In genomic region chr9:114141553-114142548, GRCh38 we compare ENCODE assay signal across 21 cellular contexts. TPM values are rescaled to one million over a fixed set of nuclear protein-coding genes. Genes with fewer than 3 reads are reported as not detected.
A peak's percentile ranks its signal among the peaks of the same experiment; 100 is the strongest.
DNase-seq lines count a peak whose midpoint lies in the region; ATAC-seq and TF ChIP-seq lines count a peak whose summit lies in the region.
"Had no signal": no experiment of that assay in that cellular context is flagged by ENCODE, and none has a peak within 500 bp of the region (broad histone marks: within the 10 kb centered on the region; RNA-seq: fewer than 3 reads in every experiment).

No MANE protein-coding gene starts in this region.

- DNase-seq in EH (ENCODE audit: low read depth) (peak; percentile 29), PC-3 (peak; percentile 19), cardiac muscle cell (ENCODE audit: low read depth in 1 of 2, low spot score in 1 of 2) (peak in 1 of 2 donors; percentile 29), psoas muscle (no peak), HUDEP-2 (lab: John Stamatoyannopoulos, UW; ENCODE audit: unreplicated experiment in 76 of 76) (no peak)
- no peak for DNase-seq in activated T-cell treated with anti-CD3 and anti-CD28 coated beads, Interleukin-2, amount 50 U/mL, for 24 hours
- no peak for DNase-seq in activated CD4-positive, alpha-beta T cell treated with anti-CD3 and anti-CD28 coated beads for 36 hours
- DNase-seq: activated CD4-positive, alpha-beta T cell treated with anti-CD3 and anti-CD28 coated beads, Interleukin-2, amount 50 U/mL, for 1 hour; activated T-cell treated with anti-CD3 and anti-CD28 coated beads, Interleukin-2, amount 50 U/mL, for 72 hours; amniotic stem cell; foreskin keratinocyte; GDM1; NCI-H1436; NCI-H526 treated with DMSO at 0.1 percent for 48 hours; stimulated activated CD4-positive, alpha-beta T cell treated with anti-CD3 and anti-CD28 coated beads, Interleukin-2, amount 100 ng/mL, for 48 hours; upper lobe of right lung had no signal

- H3K36me3 ChIP-seq in PC-3 (ENCODE audit: low read depth, low read length), result no peaks in the 10 kb centered on the region
- no peaks in the 10 kb centered on the region for H3K36me3 ChIP-seq in cardiac muscle cell
- no peaks in the 10 kb centered on the region for H3K36me3 ChIP-seq in psoas muscle (ENCODE audit: insufficient read depth in 1 of 2, low read depth in 1 of 2)
- H3K36me3 ChIP-seq: BLaER1 treated with 17β-estradiol and CSF1 and Interleukin-3, amounts not matched to agents 10 nM and 100 nM; upper lobe of right lung had no signal

- H4K20me1 ChIP-seq in PC-3 (ENCODE audit: low read length), result no peaks in the 10 kb centered on the region
- H4K20me1 ChIP-seq: BLaER1 treated with 17β-estradiol and CSF1 and Interleukin-3, amounts not matched to agents 10 nM and 100 nM had no signal

- TF ChIP-seq CTCF in PC-3 (conservative IDR thresholded peaks at IDR 0.05; ENCODE audit: low read depth, low read length), result no peak
- no peak for TF ChIP-seq CTCF in cardiac muscle cell (IDR thresholded peaks at IDR 0.05; ENCODE audit: low read depth, low read length)
- TF ChIP-seq CTCF in psoas muscle (IDR thresholded peaks at IDR 0.05), result no peak

- no peaks in the 10 kb centered on the region for H3K9me3 ChIP-seq in PC-3 (ENCODE audit: low read length)
- H3K9me3 ChIP-seq in cardiac muscle cell (ENCODE audit: low read depth), result no peaks in the 10 kb centered on the region
- H3K9me3 ChIP-seq in psoas muscle, result no peaks in the 10 kb centered on the region
- H3K9me3 ChIP-seq: BLaER1 treated with 17β-estradiol and CSF1 and Interleukin-3, amounts not matched to agents 10 nM and 100 nM; upper lobe of right lung had no signal

- CTCF ChIA-PET in PC-3 (lab: Charles Lee), result no interaction called here
- CTCF ChIA-PET in activated CD4-positive, alpha-beta T cell treated with anti-CD3 and anti-CD28 coated beads for 36 hours (lab: Charles Lee), result interaction anchor here (0.7 to 2.6 kb wide), 7 partner anchors 9 to 334 kb away, joined by 3 to 8 read pairs (median 4); partner anchors contain the start of gene COL27A1

- H3K4me3 Mint-ChIP-seq in activated T-cell treated with anti-CD3 and anti-CD28 coated beads, Interleukin-2, amount 50 U/mL, for 24 hours, result no peak overlapping the region
- no peak overlapping the region for H3K4me3 Mint-ChIP-seq in activated CD4-positive, alpha-beta T cell treated with anti-CD3 and anti-CD28 coated beads for 36 hours
- H3K4me3 Mint-ChIP-seq: activated T-cell treated with anti-CD3 and anti-CD28 coated beads, Interleukin-2, amount 50 U/mL, for 72 hours; IgD-negative memory B cell had no signal

- no peaks in the 10 kb centered on the region for H3K9me3 Mint-ChIP-seq in activated T-cell treated with anti-CD3 and anti-CD28 coated beads, Interleukin-2, amount 50 U/mL, for 24 hours
- H3K9me3 Mint-ChIP-seq in activated CD4-positive, alpha-beta T cell treated with anti-CD3 and anti-CD28 coated beads for 36 hours (ENCODE audit: low read depth), result no peaks in the 10 kb centered on the region
- H3K9me3 Mint-ChIP-seq: activated T-cell treated with anti-CD3 and anti-CD28 coated beads, Interleukin-2, amount 50 U/mL, for 72 hours; IgD-negative memory B cell had no signal

- H3K27ac ChIP-seq in PC-3 (ENCODE audit: low read length) (no peak overlapping the region), cardiac muscle cell (peak overlapping the region; percentile 26), psoas muscle (peak overlapping the region; percentile 61)
- H3K27ac ChIP-seq: BLaER1 treated with 17β-estradiol and CSF1 and Interleukin-3, amounts not matched to agents 10 nM and 100 nM; foreskin keratinocyte; upper lobe of right lung had no signal

- H3K9ac ChIP-seq in PC-3 (ENCODE audit: low read length), result no peak overlapping the region
- H3K9ac ChIP-seq: BLaER1 treated with 17β-estradiol and CSF1 and Interleukin-3, amounts not matched to agents 10 nM and 100 nM had no signal

- no peaks in the 10 kb centered on the region for H3K36me3 Mint-ChIP-seq in activated T-cell treated with anti-CD3 and anti-CD28 coated beads, Interleukin-2, amount 50 U/mL, for 24 hours (ENCODE audit: low read depth)
- no peaks in the 10 kb centered on the region for H3K36me3 Mint-ChIP-seq in activated CD4-positive, alpha-beta T cell treated with anti-CD3 and anti-CD28 coated beads for 36 hours (ENCODE audit: low read depth)
- H3K36me3 Mint-ChIP-seq: IgD-negative memory B cell had no signal

- no peak overlapping the region for H3K4me2 ChIP-seq in PC-3 (ENCODE audit: low read length)
- H3K4me2 ChIP-seq: BLaER1 treated with 17β-estradiol and CSF1 and Interleukin-3, amounts not matched to agents 10 nM and 100 nM had no signal

- ATAC-seq in PC-3, result no peak
- ATAC-seq in psoas muscle, result peak in 1 of 4 donors; percentile 30
- no peak for ATAC-seq in activated CD4-positive, alpha-beta T cell treated with anti-CD3 and anti-CD28 coated beads for 36 hours
- ATAC-seq: activated T-cell treated with anti-CD3 and anti-CD28 coated beads, Interleukin-2, amount 50 U/mL, for 72 hours; foreskin keratinocyte; upper lobe of right lung had no signal

- no peaks in the 10 kb centered on the region for H3K9me2 ChIP-seq in PC-3 (replicated peaks; ENCODE audit: low read length)

- POLR2A ChIA-PET in PC-3 (lab: Charles Lee; ENCODE audit: unreplicated experiment), result interaction anchor here (0.6 kb wide), 1 partner anchor 16 kb away, joined by 3 read pairs; no protein-coding TSS in a partner anchor
- POLR2A ChIA-PET in activated CD4-positive, alpha-beta T cell treated with anti-CD3 and anti-CD28 coated beads for 36 hours (lab: Charles Lee), result no interaction called here

- peaks cover 21% of the 10 kb centered on the region; the same call in 1 of the 2 replicates for H3K27me3 ChIP-seq in PC-3 (ENCODE audit: low read length)
- no peaks in the 10 kb centered on the region for H3K27me3 ChIP-seq in cardiac muscle cell
- H3K27me3 ChIP-seq in psoas muscle (ENCODE audit: insufficient read depth in 3 of 3, low read length in 2 of 3), result no peaks in the 10 kb centered on the region
- H3K27me3 ChIP-seq: BLaER1 treated with 17β-estradiol and CSF1 and Interleukin-3, amounts not matched to agents 10 nM and 100 nM; upper lobe of right lung had no signal

- no peaks in the 10 kb centered on the region for H3K4me1 Mint-ChIP-seq in activated T-cell treated with anti-CD3 and anti-CD28 coated beads, Interleukin-2, amount 50 U/mL, for 24 hours (ENCODE audit: low read depth)
- no peaks in the 10 kb centered on the region for H3K4me1 Mint-ChIP-seq in activated CD4-positive, alpha-beta T cell treated with anti-CD3 and anti-CD28 coated beads for 36 hours
- H3K4me1 Mint-ChIP-seq: IgD-negative memory B cell had no signal

- intact Hi-C loops in PC-3 (cut with micrococcal nuclease) (no loop called here), psoas muscle (cut with DNase I) (no loop called here)
- intact Hi-C loops in activated CD4-positive, alpha-beta T cell treated with anti-CD3 and anti-CD28 coated beads for 36 hours (cut with DNase I, micrococcal nuclease), result no loop called here

- no peaks in the 10 kb centered on the region for H3K4me1 ChIP-seq in PC-3 (ENCODE audit: insufficient read depth, low read length)
- H3K4me1 ChIP-seq in cardiac muscle cell (ENCODE audit: low read depth), result peaks cover 16% of the 10 kb centered on the region
- H3K4me1 ChIP-seq in psoas muscle, result peaks cover 27% of the 10 kb centered on the region
- H3K4me1 ChIP-seq: foreskin keratinocyte had no signal

- 27 to 41% (median 34%) methylated on average over 9 of the region's 9 CpGs for WGBS in psoas muscle, 3 donors

- H3K27ac Mint-ChIP-seq in activated T-cell treated with anti-CD3 and anti-CD28 coated beads, Interleukin-2, amount 50 U/mL, for 24 hours, result no peak overlapping the region
- no peak overlapping the region for H3K27ac Mint-ChIP-seq in activated CD4-positive, alpha-beta T cell treated with anti-CD3 and anti-CD28 coated beads for 36 hours
- H3K27ac Mint-ChIP-seq: activated T-cell treated with anti-CD3 and anti-CD28 coated beads, Interleukin-2, amount 50 U/mL, for 72 hours; progenitor cell of endocrine pancreas had no signal

- H3K79me2 ChIP-seq in PC-3 (ENCODE audit: low read length), result no peaks in the 10 kb centered on the region

- no peak overlapping the region for H2AFZ ChIP-seq in PC-3 (ENCODE audit: low read length)

- BruUV-seq in PC-3 (replicated peaks; lab: Mats Ljungman, UMichigan), result no TSS peak

- no peak overlapping the region for H3K4me3 ChIP-seq in PC-3 (ENCODE audit: low read length)
- no peak overlapping the region for H3K4me3 ChIP-seq in cardiac muscle cell
- H3K4me3 ChIP-seq in psoas muscle, result no peak overlapping the region
- H3K4me3 ChIP-seq: BLaER1 treated with 17β-estradiol and CSF1 and Interleukin-3, amounts not matched to agents 10 nM and 100 nM; upper lobe of right lung had no signal

- no peaks in the 10 kb centered on the region for H3F3A ChIP-seq in PC-3 (ENCODE audit: low read length, unreplicated experiment)

- H3K27me3 Mint-ChIP-seq in activated T-cell treated with anti-CD3 and anti-CD28 coated beads, Interleukin-2, amount 50 U/mL, for 24 hours, result peaks cover 16% of the 10 kb centered on the region
- H3K27me3 Mint-ChIP-seq in activated CD4-positive, alpha-beta T cell treated with anti-CD3 and anti-CD28 coated beads for 36 hours, result peaks cover 5% of the 10 kb centered on the region

RNA-seq across cellular contexts. Expression of gene COL27A1, which starts 13.5 kb away (rescaled TPM):
- total RNA-seq in PC-3 (2014; rRNA removed) (4.3 and 11.4 TPM in 2 replicates), cardiac muscle cell (19.2 and 19.3 TPM in 2 replicates), psoas muscle (1 to 10 TPM; 3.9 to 8.5 (median 4.7) TPM)
- polyA plus RNA-seq in cardiac muscle cell (12.2 and 13.4 TPM in 2 replicates), psoas muscle (1 to 10 TPM; 1.1 to 2.1 (median 1.8) TPM)
- total RNA-seq in activated CD4-positive, alpha-beta T cell treated with anti-CD3 and anti-CD28 coated beads for 36 hours, result 1 to 10 TPM; 8.9 to 9.1 TPM
- polyA plus RNA-seq: IgD-negative memory B cell had no signal

RNA-seq across cellular contexts. Expression of gene KIF12, which starts 42.8 kb away (rescaled TPM):
- total RNA-seq in PC-3 (2014; rRNA removed) (4.4 and 6.3 TPM in 2 replicates), cardiac muscle cell (0.04 and 1.1 TPM in 2 replicates), psoas muscle (under 1 TPM in 1 of 4 donors, not detected in 3; 0.13 TPM)
- polyA plus RNA-seq in cardiac muscle cell (0.64 and 1.6 TPM in 2 replicates), psoas muscle (under 1 TPM in 2 of 3 donors, not detected in 1; 0.03 to 0.04 TPM)
- total RNA-seq in activated CD4-positive, alpha-beta T cell treated with anti-CD3 and anti-CD28 coated beads for 36 hours, result not detected
- total RNA-seq: activated T-cell treated with anti-CD3 and anti-CD28 coated beads, Interleukin-2, amount 50 U/mL, for 72 hours; dermis microvascular lymphatic vessel endothelial cell; T-helper 2 cell treated with Interferon-gamma antibody and Interleukin-4, amounts not matched to agents 100 ng/mL and 5 ng/mL, for 36 hours had no signal
- polyA plus RNA-seq: IgD-negative memory B cell had no signal

Comparison
In these comparisons a context has a peak if more than half of its experiments do, and no peak if none do; other contexts are left out.
1. DNase-seq: peak in EH (single experiment) and PC-3 (single experiment); none in psoas muscle (0 of 2), activated T-cell treated with anti-CD3 and anti-CD28 coated beads, Interleukin-2, amount 50 U/mL, for 24 hours (single experiment), activated CD4-positive, alpha-beta T cell treated with anti-CD3 and anti-CD28 coated beads for 36 hours (single experiment) and HUDEP-2 (0 of 76).